ENCODE assay signal across 18 cellular contexts in genomic region chr4:42306221-42307109, GRCh38.
A peak's percentile ranks its signal among the peaks of the same experiment; 100 is the strongest.
DNase-seq lines count a peak whose midpoint lies in the region; ATAC-seq and TF ChIP-seq lines count a peak whose summit lies in the region.
"Had no signal": no experiment of that assay in that cellular context is flagged by ENCODE, and none has a peak within 500 bp of the region (broad histone marks: within the 10 kb centered on the region; RNA-seq: fewer than 3 reads in every experiment).

No MANE protein-coding gene starts in this region.

- no peaks in the 10 kb centered on the region for H3K36me3 ChIP-seq in aorta (ENCODE audit: control insufficient read depth in 1 of 2, insufficient read depth in 2 of 2, low read length in 1 of 2)
- H3K36me3 ChIP-seq: SJSA1, tibial artery had no signal

- H3K4me1 ChIP-seq in right cardiac atrium (ENCODE audit: control insufficient read depth, insufficient read depth, low read length), result peaks cover 2% of the 10 kb centered on the region
- H3K4me1 ChIP-seq in aorta (ENCODE audit: control insufficient read depth in 1 of 2, insufficient read depth in 2 of 2, low read length in 2 of 2), result no peaks in the 10 kb centered on the region
- H3K4me1 ChIP-seq: SJSA1 had no signal

- H3K4me3 ChIP-seq in right cardiac atrium (ENCODE audit: low read length) (no peak overlapping the region), aorta (ENCODE audit: low read length in 2 of 2) (no peak overlapping the region)
- H3K4me3 ChIP-seq: dorsolateral prefrontal cortex, SJSA1, tibial artery had no signal

- peak; percentile 91 for ATAC-seq in Right ventricle myocardium inferior
- peak; percentile 65 for ATAC-seq in SK-N-SH treated with all-trans-retinoic acid at 6 μM for 48 hours
- ATAC-seq in right cardiac atrium, result peak; percentile 85 to 88
- ATAC-seq in aorta (ENCODE audit: low FRiP score), result peak; percentile 70
- ATAC-seq in GM19455 (IDR thresholded peaks at IDR 0.05; ENCODE audit: unreplicated experiment), result no peak
- ATAC-seq: activated CD4-positive, CD25-positive, alpha-beta regulatory T cell treated with anti-CD3 and anti-CD28 coated beads, Interleukin-2, amount 50 U/mL, for 24 hours; stimulated activated memory B cell treated with anti-CD40 and anti-IgM and Interleukin-4, amounts not matched to agents 10 μg/mL and 1 μg/mL and 100 μg/mL, for 72 hours had no signal

- intact Hi-C loops in Right ventricle myocardium inferior (cut with DNase I), result no loop called here
- intact Hi-C loops in cardiac septum (cut with DNase I), result no loop called here
- intact Hi-C loops in right cardiac atrium (cut with DNase I), result no loop called here
- intact Hi-C loops in aorta (cut with DNase I), result no loop called here

- no peaks in the 10 kb centered on the region for H3K27me3 ChIP-seq in right cardiac atrium (ENCODE audit: control insufficient read depth, insufficient read depth)
- no peaks in the 10 kb centered on the region for H3K27me3 ChIP-seq in aorta (ENCODE audit: control insufficient read depth in 1 of 2, insufficient read depth in 2 of 2, low read length in 1 of 2)
- H3K27me3 ChIP-seq: SJSA1 had no signal

- DNase-seq in Right ventricle myocardium inferior (ENCODE audit: missing footprints) (no peak), cardiac septum (ENCODE audit: low spot score) (no peak), right cardiac atrium (peak; percentile 25 to 65 (median 53)), aorta (no peak), DMS153 (lab: John Stamatoyannopoulos, UW) (no peak), NCI-H2227 (lab: John Stamatoyannopoulos, UW; ENCODE audit: unreplicated experiment) (no peak)
- DNase-seq: DMS79 treated with DMSO at 0.1 percent for 48 hours; dorsolateral prefrontal cortex; NCI-H1930; NCI-H446; OCI-M1; stimulated activated CD4-positive, alpha-beta T cell treated with anti-CD3 and anti-CD28 coated beads, Interleukin-12 subunit alpha, Interleukin-12 subunit beta, amount 100 ng/mL, for 4 hours had no signal

- H3K9me3 ChIP-seq in right cardiac atrium (ENCODE audit: control insufficient read depth, low read length) (no peaks in the 10 kb centered on the region), aorta (ENCODE audit: control insufficient read depth, low read length) (peaks cover 2% of the 10 kb centered on the region)
- H3K9me3 ChIP-seq: SJSA1, tibial artery had no signal

- WGBS in right cardiac atrium, result 73% methylated on average over 11 of the region's 11 CpGs
- WGBS in aorta, 2 donors, result 80 to 81% methylated on average over 11 of the region's 11 CpGs

- H3K27ac ChIP-seq in right cardiac atrium (ENCODE audit: low read length) (no peak overlapping the region), aorta (ENCODE audit: low read depth in 1 of 2, low read length in 2 of 2) (no peak overlapping the region)
- H3K27ac ChIP-seq: dorsolateral prefrontal cortex, SJSA1, tibial artery had no signal

TF ChIP-seq in SK-N-SH treated with all-trans-retinoic acid at 6 μM for 48 hours, 23 proteins besides CTCF, POLR2A, EP300 and RAD21:
- TF ChIP-seq TCF4 (CRISPR knock-in tag; IDR thresholded peaks at IDR 0.05; ENCODE audit: borderline replicate concordance), result peak; percentile 72; the same call in 1 of the 2 replicates
- TF ChIP-seq TSHZ2 (CRISPR knock-in tag; IDR thresholded peaks at IDR 0.05), result 0 out of 2 replicates have a peak, but pooled peaks have one; percentile 51
- no peak for TF ChIP-seq GLIS3 (CRISPR knock-in tag; IDR thresholded peaks at IDR 0.05)
- TF ChIP-seq ESRRG (CRISPR knock-in tag; IDR thresholded peaks at IDR 0.05), result no peak

Comparison
In these comparisons a context has a peak if more than half of its experiments do, and no peak if none do; other contexts are left out.
1. DNase-seq: peak in right cardiac atrium (3 of 3); none in Right ventricle myocardium inferior (single experiment), cardiac septum (single experiment), aorta (0 of 2), DMS153 (single experiment) and NCI-H2227 (single experiment).